22 cellular contexts compared by ENCODE assay signal in the genomic region with DNA sequence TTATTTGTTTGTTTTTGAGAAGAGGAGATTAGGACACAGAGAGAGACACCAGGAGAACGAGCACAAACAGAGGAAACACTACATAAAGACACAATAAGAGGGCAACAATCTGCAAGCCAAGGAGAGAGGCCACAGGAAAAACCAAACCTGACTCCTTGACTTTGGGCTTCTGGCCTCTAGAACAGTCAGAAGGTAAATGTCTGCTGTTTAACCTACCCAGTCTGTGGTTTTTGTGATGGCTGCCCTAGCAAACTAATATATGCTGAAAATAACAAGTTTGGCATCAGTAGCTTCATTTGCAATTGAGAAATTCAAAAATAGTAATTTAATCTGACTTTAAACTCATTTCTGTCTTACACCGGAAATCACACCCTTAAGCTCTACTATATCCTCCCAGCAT.
A peak's percentile ranks its signal among the peaks of the same experiment; 100 is the strongest.
DNase-seq lines count a peak whose midpoint lies in the region; ATAC-seq, FAIRE-seq and TF ChIP-seq lines count a peak whose summit lies in the region.
"Had no signal": no experiment of that assay in that cellular context is flagged by ENCODE, and none has a peak within 500 bp of the region (broad histone marks: within the 10 kb centered on the region; RNA-seq: fewer than 3 reads in every experiment).

No MANE protein-coding gene starts in this region.

- WGBS in GM12878 (ENCODE audit: insufficient coverage, insufficient replicate concordance, low lambda C conversion rate, missing lambda C conversion rate), result 2% methylated on average over 2 of the region's 2 CpGs
- no CpG with 5 or more reads among the region's 2 CpGs for WGBS in mesendoderm (ENCODE audit: extremely low coverage, insufficient coverage, low lambda C conversion rate)

- TF ChIP-seq CTCF in A673 (conservative IDR thresholded peaks at IDR 0.05; ENCODE audit: low read depth, low read length) (no peak), GM12878 (IDR thresholded peaks at IDR 0.05 in 2 of 3, conservative IDR thresholded peaks at IDR 0.05 in 1 of 3; ENCODE audit: control insufficient read depth in 2 of 3, extremely low read depth in 1 of 3, insufficient read depth in 1 of 3, low read depth in 3 of 3, low read length in 3 of 3) (no peak)

- H3K4me1 ChIP-seq in A673 (ENCODE audit: insufficient read depth, low read length, poor library complexity, severe bottlenecking) (peaks cover 60% of the 10 kb centered on the region), HUES6 (ENCODE audit: control insufficient read depth, insufficient read depth, low read length) (peaks cover 49% of the 10 kb centered on the region), GM12878 (ENCODE audit: control insufficient read depth, insufficient read depth, low read length) (no peaks in the 10 kb centered on the region), mesendoderm (ENCODE audit: control insufficient read depth, low read depth, low read length) (peaks cover 7% of the 10 kb centered on the region)
- H3K4me1 ChIP-seq: BE2C had no signal

- in situ Hi-C loops in GM12878 (cut with MboI), result no loop called here

- ATAC-seq in GM12878 (no peak), HG03378 (IDR thresholded peaks at IDR 0.05; ENCODE audit: unreplicated experiment) (no peak), left lobe of liver (no peak)
- ATAC-seq in stimulated activated naive CD8-positive, alpha-beta T cell treated with anti-CD3 and anti-CD28 coated beads, Interleukin-15, Interleukin-2, amounts not matched to agents 100 U/mL and 50 U/mL, for 24 hours, result no peak
- ATAC-seq: HepG2, Right ventricle myocardium inferior had no signal

- H3K9me3 ChIP-seq in A673 (ENCODE audit: low read depth, low read length, poor library complexity, severe bottlenecking), result no peaks in the 10 kb centered on the region
- no peaks in the 10 kb centered on the region for H3K9me3 ChIP-seq in HUES6 (ENCODE audit: control insufficient read depth, insufficient read depth, low read depth, low read length)
- no peaks in the 10 kb centered on the region for H3K9me3 ChIP-seq in GM12878 (replicated peaks; ENCODE audit: control insufficient read depth, insufficient read depth, low read length)
- H3K9me3 ChIP-seq: BE2C, SJSA1 had no signal

- H3K18ac ChIP-seq in mesendoderm (ENCODE audit: low read length), result peak overlapping the region; percentile 51

- no peak for TF ChIP-seq POLR2A in GM12878 (IDR thresholded peaks at IDR 0.05; ENCODE audit: low read depth, low read length)

- H4K5ac ChIP-seq in mesendoderm (ENCODE audit: low read length), result no peak overlapping the region

- H3K36me3 ChIP-seq in A673 (ENCODE audit: insufficient read depth, low read length, poor library complexity, severe bottlenecking) (no peaks in the 10 kb centered on the region), HUES6 (ENCODE audit: control insufficient read depth, insufficient read depth, low read length) (no peaks in the 10 kb centered on the region), GM12878 (ENCODE audit: control insufficient read depth in 2 of 2, insufficient read depth in 2 of 2, low read length in 1 of 2) (no peaks in the 10 kb centered on the region), mesendoderm (ENCODE audit: control insufficient read depth, insufficient read depth, low read length) (no peaks in the 10 kb centered on the region)
- H3K36me3 ChIP-seq: BE2C, SJSA1 had no signal

- H3K27me3 ChIP-seq in A673 (replicated peaks; ENCODE audit: insufficient read depth, low read depth, low read length, poor library complexity) (no peaks in the 10 kb centered on the region), HUES6 (ENCODE audit: control insufficient read depth, insufficient read depth, low read length) (no peaks in the 10 kb centered on the region), GM12878 (replicated peaks in 1 of 2; ENCODE audit: control insufficient read depth in 2 of 2, insufficient read depth in 2 of 2, low read length in 1 of 2) (no peaks in the 10 kb centered on the region; a peak in 1 of 4 replicates), mesendoderm (ENCODE audit: insufficient read depth, low read length, poor library complexity) (no peaks in the 10 kb centered on the region)
- H3K27me3 ChIP-seq: BE2C, SJSA1 had no signal

- H2AK5ac ChIP-seq in mesendoderm (ENCODE audit: low read length), result no peak overlapping the region

- H2AFZ ChIP-seq in GM12878 (ENCODE audit: control insufficient read depth, low read depth, low read length), result no peak overlapping the region
- H2AFZ ChIP-seq: GM23248 had no signal

- RAD21 ChIA-PET in GM12878 (lab: Charles Lee; ENCODE audit: unreplicated experiment), result no interaction called here

- H3K56ac ChIP-seq in mesendoderm (ENCODE audit: low read length), result no peak overlapping the region

- H3K4me3 ChIP-seq in A673 (ENCODE audit: low read depth, low read length, poor library complexity, severe bottlenecking) (no peak overlapping the region), HUES6 (ENCODE audit: low read depth, low read length) (no peak overlapping the region), GM12878 (no peak overlapping the region), mesendoderm (ENCODE audit: low read length) (no peak overlapping the region)
- H3K4me3 ChIP-seq: GM23248, SJSA1 had no signal

- TF ChIP-seq EP300 in GM12878 (IDR thresholded peaks at IDR 0.05; ENCODE audit: borderline replicate concordance in 1 of 2, control insufficient read depth in 1 of 2, low read depth in 2 of 2, low read length in 2 of 2), result no peak

- H3K4ac ChIP-seq in mesendoderm (ENCODE audit: low read depth, low read length), result peak overlapping the region; percentile 81

- BruUV-seq in A673 (replicated peaks; lab: Mats Ljungman, UMichigan) (no TSS peak), GM12878 (replicated peaks; lab: Mats Ljungman, UMichigan) (no TSS peak)

- H3K9ac ChIP-seq in HUES6 (ENCODE audit: low read length), result no peak overlapping the region
- no peak overlapping the region for H3K9ac ChIP-seq in GM12878 (ENCODE audit: control insufficient read depth, insufficient read depth, low read length)
- H3K9ac ChIP-seq in mesendoderm (ENCODE audit: low read length), result no peak overlapping the region
- H3K9ac ChIP-seq: GM23248 had no signal

- CTCF ChIA-PET in A673 (lab: Charles Lee) (no interaction called here), GM12878 (lab: Yijun Ruan, JAX) (no interaction called here)

- no peak overlapping the region for H2BK5ac ChIP-seq in mesendoderm (ENCODE audit: low read length)

- TF ChIP-seq RAD21 in GM12878 (IDR thresholded peaks at IDR 0.05; ENCODE audit: insufficient read depth, low read depth, low read length), result no peak

- intact Hi-C loops in A673 (cut with micrococcal nuclease; ENCODE audit: unreplicated experiment), result loop anchor here (5.0 kb wide), 1 partner anchor 43 kb away; no protein-coding TSS in a partner anchor
- intact Hi-C loops in GM12878 (cut with micrococcal nuclease; ENCODE audit: unreplicated experiment), result no loop called here

- H4K8ac ChIP-seq in mesendoderm (ENCODE audit: low read depth, low read length), result peak overlapping the region; percentile 76

- no peaks in the 10 kb centered on the region for H4K20me1 ChIP-seq in GM12878 (ENCODE audit: control insufficient read depth, insufficient read depth)

- FAIRE-seq in GM12878 (lab: Jason Lieb, UNC), result no peak
- FAIRE-seq: HepG2, RCC 7860 had no signal

- H3K27ac ChIP-seq in A673 (ENCODE audit: low read depth, low read length, poor library complexity, severe bottlenecking) (peak overlapping the region; percentile 21), HUES6 (ENCODE audit: low read depth, low read length) (peak overlapping the region; percentile 19; the same call in 1 of the 2 replicates), GM12878 (ENCODE audit: control insufficient read depth, insufficient read depth) (no peak overlapping the region), mesendoderm (ENCODE audit: low read depth, low read length) (no peak overlapping the region)
- H3K27ac ChIP-seq: GM23248, SJSA1 had no signal

- no peak overlapping the region for H3K23ac ChIP-seq in mesendoderm (ENCODE audit: low read length)

- H3K79me2 ChIP-seq in GM12878 (ENCODE audit: control insufficient read depth, insufficient read depth, low read length), result no peaks in the 10 kb centered on the region
- no peaks in the 10 kb centered on the region for H3K79me2 ChIP-seq in mesendoderm (ENCODE audit: control insufficient read depth, insufficient read depth, low read length)

- no peak overlapping the region for H2BK120ac ChIP-seq in mesendoderm (ENCODE audit: low read depth, low read length)

- H3K4me2 ChIP-seq in GM12878 (ENCODE audit: control insufficient read depth, insufficient read depth) (no peak overlapping the region), mesendoderm (ENCODE audit: low read length) (no peak overlapping the region)

- DNase-seq in A673 (ENCODE audit: low spot score) (peak; percentile 35), GM12878 (ENCODE audit: low read depth, low spot score) (no peak), mesendoderm (no peak), NCI-H82 (lab: John Stamatoyannopoulos, UW) (no peak), left lobe of liver (ENCODE audit: low spot score) (no peak)
- no peak for DNase-seq in stimulated activated naive CD8-positive, alpha-beta T cell treated with anti-CD3 and anti-CD28 coated beads, Interleukin-15, Interleukin-2, amounts not matched to agents 100 U/mL and 50 U/mL, for 24 hours
- DNase-seq: BE2C, DMS79, GM23248, HFFc6, KBM-7, NCI-H1105, NCI-H2029 treated with DMSO at 0.1 percent for 48 hours, NCI-H226, NCI-H510A treated with DMSO at 0.1 percent for 48 hours, NCI-H748 treated with DMSO at 0.1 percent for 48 hours had no signal

- peaks cover 2% of the 10 kb centered on the region for H3K79me1 ChIP-seq in mesendoderm (ENCODE audit: low read length)

- H2BK15ac ChIP-seq in mesendoderm (replicated peaks; ENCODE audit: low read depth), result peak overlapping the region; percentile 67

- SMC1A ChIA-PET in GM12878 (lab: Charles Lee; ENCODE audit: uncharacterized antibody, unreplicated experiment), result interaction anchor here (0.9 to 1.1 kb wide), 2 partner anchors 36 to 369 kb away, joined by 3 read pairs; no protein-coding TSS in a partner anchor

- POLR2A ChIA-PET in A673 (lab: Charles Lee; ENCODE audit: low non-redundant PET) (no interaction called here), GM12878 (lab: Charles Lee) (interaction anchor here (0.5 kb wide), 1 partner anchor 370 kb away, joined by 4 read pairs; no protein-coding TSS in a partner anchor)

TF ChIP-seq in GM12878, 131 proteins besides CTCF, POLR2A, EP300 and RAD21:
- TF ChIP-seq RUNX3 (IDR thresholded peaks at IDR 0.05; ENCODE audit: low read length) (peak; percentile 60), EED (IDR thresholded peaks at IDR 0.05; ENCODE audit: low read depth) (no peak)

Comparison
In these comparisons a context has a peak if more than half of its experiments do, and no peak if none do; other contexts are left out.
1. H3K27ac ChIP-seq: peak in A673 (single experiment) and HUES6 (single experiment); none in GM12878 (single experiment) and mesendoderm (single experiment).